In genomic region chr18:58242435-58242834, GRCh38 we compare ENCODE assay signal across 17 cellular contexts.
DNase-seq lines count a peak whose midpoint lies in the region; ATAC-seq and TF ChIP-seq lines count a peak whose summit lies in the region.
"Had no signal": no experiment of that assay in that cellular context is flagged by ENCODE, and none has a peak within 500 bp of the region (broad histone marks: within the 10 kb centered on the region; RNA-seq: fewer than 3 reads in every experiment).

No MANE protein-coding gene starts in this region.

- H3K4me3 ChIP-seq in SK-N-MC (no peak overlapping the region), esophagus muscularis mucosa (no peak overlapping the region), mucosa of descending colon (no peak overlapping the region), gastrocnemius medialis (no peak overlapping the region)
- H3K4me3 ChIP-seq: A549, GM12878, MG63, SJCRH30 had no signal

- in situ Hi-C loops in gastrocnemius medialis (cut with MboI; ENCODE audit: low sequenced_read_pairs in 4 of 4), result no loop called here

- H3K27me3 ChIP-seq in esophagus muscularis mucosa (no peaks in the 10 kb centered on the region), gastrocnemius medialis (no peaks in the 10 kb centered on the region)
- H3K27me3 ChIP-seq: BE2C, MG63, SJCRH30 had no signal

- H3K4me1 Mint-ChIP-seq in type B pancreatic cell (ENCODE audit: unreplicated experiment), result peaks cover 41% of the 10 kb centered on the region
- H3K4me1 Mint-ChIP-seq: CD4-positive, CD25-positive, alpha-beta regulatory T cell had no signal

- no peaks in the 10 kb centered on the region for H3K36me3 Mint-ChIP-seq in type B pancreatic cell
- H3K36me3 Mint-ChIP-seq: CD4-positive, CD25-positive, alpha-beta regulatory T cell had no signal

- peak overlapping the region; percentile 40 for H3K27ac Mint-ChIP-seq in type B pancreatic cell

- WGBS in esophagus muscularis mucosa, result 93% methylated on average over 12 of the region's 12 CpGs

- H3K9ac ChIP-seq in SK-N-MC (ENCODE audit: insufficient read length), result no peak overlapping the region

- H3K4me3 Mint-ChIP-seq in type B pancreatic cell, result no peak overlapping the region

- intact Hi-C loops in esophagus muscularis mucosa (cut with DNase I), result no loop called here
- intact Hi-C loops in mucosa of descending colon (cut with DNase I, micrococcal nuclease), result loop anchor here in 1 of 2 donors (10.0 kb wide), 1 partner anchor 72 kb away; no protein-coding TSS in a partner anchor
- intact Hi-C loops in gastrocnemius medialis (cut with DNase I; ENCODE audit: low total_unique reads), result no loop called here

- TF ChIP-seq POLR2A in esophagus muscularis mucosa (IDR thresholded peaks at IDR 0.05; ENCODE audit: low read depth), result no peak
- no peak for TF ChIP-seq POLR2A in gastrocnemius medialis (IDR thresholded peaks at IDR 0.05)

- H3K27ac ChIP-seq in SK-N-MC (peak overlapping the region; percentile 19; the same call in 1 of the 2 replicates), esophagus muscularis mucosa (replicated peaks in 1 of 4) (no peak overlapping the region), gastrocnemius medialis (no peak overlapping the region)
- H3K27ac ChIP-seq: A549, SJCRH30 had no signal

- no peaks in the 10 kb centered on the region for H3K27me3 Mint-ChIP-seq in type B pancreatic cell
- H3K27me3 Mint-ChIP-seq: CD4-positive, CD25-positive, alpha-beta regulatory T cell had no signal

- H3K4me1 ChIP-seq in esophagus muscularis mucosa (peaks cover 0 to 24% (median 17%) of the 10 kb centered on the region in 4 donors), mucosa of descending colon (ENCODE audit: low read depth) (peaks cover 16% of the 10 kb centered on the region), gastrocnemius medialis (no peaks in the 10 kb centered on the region)
- H3K4me1 ChIP-seq: BE2C, SJCRH30 had no signal

- no peaks in the 10 kb centered on the region for H3K9me3 Mint-ChIP-seq in type B pancreatic cell
- H3K9me3 Mint-ChIP-seq: CD4-positive, CD25-positive, alpha-beta regulatory T cell had no signal

- H3K36me3 ChIP-seq in SK-N-MC (ENCODE audit: insufficient read depth, low read length), result no peaks in the 10 kb centered on the region
- no peaks in the 10 kb centered on the region for H3K36me3 ChIP-seq in esophagus muscularis mucosa
- H3K36me3 ChIP-seq in mucosa of descending colon (ENCODE audit: low read depth), result no peaks in the 10 kb centered on the region
- no peaks in the 10 kb centered on the region for H3K36me3 ChIP-seq in gastrocnemius medialis
- H3K36me3 ChIP-seq: BE2C, MG63, SJCRH30 had no signal

- H3K9me3 ChIP-seq in SK-N-MC (ENCODE audit: low read depth, low read length), result no peaks in the 10 kb centered on the region
- no peaks in the 10 kb centered on the region for H3K9me3 ChIP-seq in esophagus muscularis mucosa
- no peaks in the 10 kb centered on the region for H3K9me3 ChIP-seq in mucosa of descending colon
- peaks cover 0 to 5% (median 0%) of the 10 kb centered on the region in 3 donors for H3K9me3 ChIP-seq in gastrocnemius medialis
- H3K9me3 ChIP-seq: A549, BE2C, MG63, SJCRH30 had no signal

- no peak for TF ChIP-seq EP300 in esophagus muscularis mucosa (IDR thresholded peaks at IDR 0.05)

- no peak for TF ChIP-seq CTCF in esophagus muscularis mucosa (IDR thresholded peaks at IDR 0.05)
- no peak for TF ChIP-seq CTCF in mucosa of descending colon (IDR thresholded peaks at IDR 0.05)
- TF ChIP-seq CTCF in type B pancreatic cell (conservative IDR thresholded peaks at IDR 0.05), result no peak
- TF ChIP-seq CTCF in gastrocnemius medialis (IDR thresholded peaks at IDR 0.05 in 4 of 5, conservative IDR thresholded peaks at IDR 0.05 in 1 of 5), result no peak

- ATAC-seq in mucosa of descending colon (peak; percentile 2), esophagus mucosa (no peak), gastrocnemius medialis (no peak), HG02884 (IDR thresholded peaks at IDR 0.05; ENCODE audit: unreplicated experiment) (no peak)
- ATAC-seq: GM12878 had no signal

- DNase-seq in SK-N-MC (ENCODE audit: low read depth, low spot score) (no peak), esophagus muscularis mucosa (ENCODE audit: extremely low spot score) (peak; percentile 85), mucosa of descending colon (no peak), type B pancreatic cell (ENCODE audit: extremely low spot score, unreplicated experiment) (no peak), gastrocnemius medialis (no peak)
- DNase-seq: BE2C; CD4-positive, CD25-positive, alpha-beta regulatory T cell; COR-L47; Kasumi-1; NCI-H1694 treated with DMSO at 0.1 percent for 48 hours; NCI-H2081 treated with DMSO at 0.1 percent for 48 hours had no signal
